In the genomic region with DNA sequence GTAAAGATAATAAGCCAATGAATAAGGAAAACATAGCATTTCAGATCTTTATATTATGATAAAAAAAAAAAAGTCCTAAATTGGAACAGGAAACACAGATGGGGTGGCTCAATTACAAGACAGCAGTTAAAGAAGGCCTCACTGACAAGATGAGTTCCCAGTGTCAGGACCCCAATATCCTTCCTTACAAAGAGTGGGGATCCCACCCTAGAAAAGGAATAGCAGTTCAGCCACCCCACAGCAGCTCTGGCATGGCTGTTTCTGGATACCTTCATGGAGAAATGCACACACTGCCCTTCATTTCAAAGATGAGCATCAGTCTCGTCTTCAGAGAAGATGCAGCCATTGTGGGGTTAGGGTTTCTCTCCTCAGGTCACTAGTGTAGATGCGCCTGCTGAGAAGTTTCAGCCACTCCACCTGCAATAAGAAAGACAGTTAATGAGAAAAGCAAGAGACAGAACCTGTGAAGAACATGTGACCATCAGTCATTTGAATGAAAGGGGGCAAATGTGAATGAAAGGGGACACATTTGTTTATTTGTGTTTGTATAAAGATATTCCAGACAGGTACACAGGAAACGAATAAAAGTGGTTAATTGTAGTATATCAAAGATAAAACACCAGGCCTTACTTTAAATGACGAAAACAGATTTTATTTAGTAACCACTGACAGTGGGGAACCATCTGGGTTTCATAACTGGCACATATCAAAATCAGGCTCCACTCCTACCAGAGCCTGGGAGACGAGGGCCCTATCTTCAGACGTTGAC, we compare ENCODE assay signal across 9 cellular contexts.
DNase-seq lines count a peak whose midpoint lies in the region; ATAC-seq, FAIRE-seq and TF ChIP-seq lines count a peak whose summit lies in the region.
"Had no signal": no experiment of that assay in that cellular context is flagged by ENCODE, and none has a peak within 500 bp of the region (broad histone marks: within the 10 kb centered on the region; RNA-seq: fewer than 3 reads in every experiment).

No MANE protein-coding gene starts in this region.

- H3K79me1 ChIP-seq in IMR-90 (ENCODE audit: low read depth in 1 of 2, low read length in 2 of 2), result peaks cover 0 to 2% of the 10 kb centered on the region in 2 experiments; a peak in 1 of 4 replicates

- peak overlapping the region; percentile 62 to 93 (median 86) for H3K4me3 Mint-ChIP-seq in CD4-positive, CD25-positive, alpha-beta regulatory T cell
- H3K4me3 Mint-ChIP-seq in osteocyte (ENCODE audit: unreplicated experiment), result peak overlapping the region; percentile 82

- no peak overlapping the region for H3K9ac ChIP-seq in IMR-90 (ENCODE audit: low read depth, low read length)
- H3K9ac ChIP-seq in K562 (ENCODE audit: insufficient read depth in 1 of 2, low read depth in 2 of 2, low read length in 2 of 2), result no peak overlapping the region

- no peaks in the 10 kb centered on the region for H3K27me3 ChIP-seq in CD4-positive, CD25-positive, alpha-beta regulatory T cell (ENCODE audit: control insufficient read depth, insufficient read depth, low read length)
- H3K27me3 ChIP-seq in IMR-90 (ENCODE audit: control insufficient read depth, insufficient read depth, low read length) (no peaks in the 10 kb centered on the region), K562 (ENCODE audit: control insufficient read depth in 2 of 2, insufficient read depth in 2 of 2, low read length in 2 of 2) (no peaks in the 10 kb centered on the region)

- H3K18ac ChIP-seq in IMR-90 (ENCODE audit: low read depth, low read length), result no peak overlapping the region

- dilution Hi-C loops in IMR-90 (cut with HindIII; ENCODE audit: low sequenced_read_pairs, unreplicated experiment), result loop anchor here (25.0 kb wide), 1 partner anchor 761 kb away; a partner anchor contains a TSS

- no peak overlapping the region for H2AK9ac ChIP-seq in IMR-90 (replicated peaks; ENCODE audit: low read depth, low read length, poor library complexity)

- in situ Hi-C loops in IMR-90 (cut with MboI; ENCODE audit: low sequenced_read_pairs) (loop anchor here (25.0 kb wide), 2 partner anchors 839 to 939 kb away; a partner anchor contains a TSS), K562 (cut with MboI) (no loop called here)

- no peak for DNase-seq in CD4-positive, CD25-positive, alpha-beta regulatory T cell
- DNase-seq in IMR-90 (no peak), K562 (ENCODE audit: extremely low read depth in 1 of 4, low spot score in 3 of 4) (no peak), osteocyte (ENCODE audit: extremely low spot score, unreplicated experiment) (no peak), C1 segment of cervical spinal cord (lab: John Stamatoyannopoulos, UW) (no peak)

- H4K20me1 ChIP-seq in IMR-90 (ENCODE audit: insufficient read depth, low read length), result no peaks in the 10 kb centered on the region
- peaks cover 11% of the 10 kb centered on the region; the same call in 1 of the 2 replicates for H4K20me1 ChIP-seq in K562 (replicated peaks; ENCODE audit: control insufficient read depth, insufficient read depth, low read length)

- H2AFZ ChIP-seq in IMR-90 (replicated peaks; ENCODE audit: low read length, poor library complexity) (peak overlapping the region; percentile 82), K562 (ENCODE audit: low read depth, low read length) (no peak overlapping the region)

- ATAC-seq in CD4-positive, CD25-positive, alpha-beta regulatory T cell (ENCODE audit: low read depth in 2 of 2), result no peak
- ATAC-seq in IMR-90 (ENCODE audit: low read depth) (no peak), K562 (no peak), HG03175 (IDR thresholded peaks at IDR 0.05; ENCODE audit: unreplicated experiment) (no peak), GM21723 (IDR thresholded peaks at IDR 0.05; ENCODE audit: unreplicated experiment) (no peak), GM21423 (IDR thresholded peaks at IDR 0.05; ENCODE audit: unreplicated experiment) (no peak)

- H3K4ac ChIP-seq in IMR-90 (ENCODE audit: low read depth, low read length), result peak overlapping the region; percentile 29; the same call in 1 of the 2 replicates

- 0 out of 2 replicates have a peak overlapping the region, but pooled peaks have one; percentile 12 for H3K14ac ChIP-seq in IMR-90 (replicated peaks; ENCODE audit: low read depth, low read length)

- peak overlapping the region; percentile 44 to 80 for H4K8ac ChIP-seq in IMR-90 (ENCODE audit: low read depth in 2 of 2, low read length in 2 of 2)

- no peaks in the 10 kb centered on the region for H3K36me3 Mint-ChIP-seq in CD4-positive, CD25-positive, alpha-beta regulatory T cell
- no peaks in the 10 kb centered on the region for H3K36me3 Mint-ChIP-seq in osteocyte (ENCODE audit: unreplicated experiment)

- H3K9me1 ChIP-seq in IMR-90 (ENCODE audit: insufficient read depth, low read length), result no peaks in the 10 kb centered on the region
- H3K9me1 ChIP-seq in K562 (ENCODE audit: control insufficient read depth, insufficient read depth, low read length), result no peaks in the 10 kb centered on the region

- H3K27me3 Mint-ChIP-seq in CD4-positive, CD25-positive, alpha-beta regulatory T cell, result no peaks in the 10 kb centered on the region
- no peaks in the 10 kb centered on the region for H3K27me3 Mint-ChIP-seq in osteocyte (ENCODE audit: unreplicated experiment)

- TF ChIP-seq RAD21 in IMR-90 (IDR thresholded peaks at IDR 0.05; ENCODE audit: low read length) (no peak), K562 (CRISPR knock-in tag; conservative IDR thresholded peaks at IDR 0.05 in 1 of 2, IDR thresholded peaks at IDR 0.05 in 1 of 2) (no peak)

- H3K36me3 ChIP-seq in CD4-positive, CD25-positive, alpha-beta regulatory T cell (ENCODE audit: control insufficient read depth, insufficient read depth, low read length), result no peaks in the 10 kb centered on the region
- H3K36me3 ChIP-seq in IMR-90 (ENCODE audit: control insufficient read depth, insufficient read depth, low read length) (no peaks in the 10 kb centered on the region), K562 (ENCODE audit: control insufficient read depth, insufficient read depth, low read length) (peaks cover 94% of the 10 kb centered on the region)

- intact Hi-C loops in IMR-90 (cut with micrococcal nuclease) (no loop called here), K562 (cut with micrococcal nuclease) (no loop called here)

- FAIRE-seq in K562 (lab: Jason Lieb, UNC), result no peak
- FAIRE-seq: urothelium cell line had no signal

- no peak for TF ChIP-seq POLR2A in IMR-90 (IDR thresholded peaks at IDR 0.05; ENCODE audit: low read depth, low read length)
- peak; percentile 75 for TF ChIP-seq POLR2A in K562 (conservative IDR thresholded peaks at IDR 0.05)

- H3K9me3 Mint-ChIP-seq in CD4-positive, CD25-positive, alpha-beta regulatory T cell, result no peaks in the 10 kb centered on the region
- no peaks in the 10 kb centered on the region for H3K9me3 Mint-ChIP-seq in osteocyte (ENCODE audit: unreplicated experiment)

- peak overlapping the region; percentile 73 for H3K27ac ChIP-seq in CD4-positive, CD25-positive, alpha-beta regulatory T cell (ENCODE audit: insufficient read depth, low read length, poor library complexity, severe bottlenecking)
- peak overlapping the region; percentile 36; the same call in 1 of the 2 replicates for H3K27ac ChIP-seq in IMR-90 (ENCODE audit: insufficient read depth, low read length)
- H3K27ac ChIP-seq in K562 (ENCODE audit: extremely low read depth, low read depth, low read length), result 0 out of 3 replicates have a peak overlapping the region, but pooled peaks have one; percentile 66

- H4K91ac ChIP-seq in IMR-90 (ENCODE audit: insufficient read depth, low read depth, low read length), result peak overlapping the region; percentile 19

- H3K23ac ChIP-seq in IMR-90 (ENCODE audit: low read depth, low read length), result no peak overlapping the region

- POLR2A ChIA-PET in IMR-90 (lab: Charles Lee; ENCODE audit: unreplicated experiment), result no interaction called here
- POLR2A ChIA-PET in K562 (lab: Yijun Ruan, JAX), result interaction anchor here (0.5 to 9.3 kb wide), 7 partner anchors 11 to 698 kb away, joined by 3 to 726 read pairs (median 3); a partner anchor contains a TSS

- CTCF ChIA-PET in IMR-90 (lab: Yijun Ruan, JAX) (interaction anchor here (0.6 to 1.5 kb wide), 7 partner anchors 15 to 670 kb away, joined by 3 to 9 read pairs (median 3); a partner anchor contains a TSS), K562 (lab: Yijun Ruan, JAX; ENCODE audit: low intra/inter-chr PET ratio) (interaction anchor here (0.6 to 2.4 kb wide), 6 partner anchors 8 to 669 kb away, joined by 3 to 16 read pairs (median 4); no protein-coding TSS in a partner anchor)

- H3K27ac Mint-ChIP-seq in CD4-positive, CD25-positive, alpha-beta regulatory T cell, result peak overlapping the region in 2 of 3 donors; percentile 80 to 88
- peak overlapping the region; percentile 95 for H3K27ac Mint-ChIP-seq in osteocyte (ENCODE audit: unreplicated experiment)

- no peak for TF ChIP-seq EP300 in K562 (IDR thresholded peaks at IDR 0.05; ENCODE audit: low read length)

- no peak overlapping the region; the same call in 1 of the 2 replicates for H3K56ac ChIP-seq in IMR-90 (ENCODE audit: extremely low read depth, insufficient read depth, low read length)

- H3K4me1 ChIP-seq in CD4-positive, CD25-positive, alpha-beta regulatory T cell (ENCODE audit: control insufficient read depth, insufficient read depth, low read length, poor library complexity, severe bottlenecking), result peaks cover 12% of the 10 kb centered on the region
- H3K4me1 ChIP-seq in IMR-90 (ENCODE audit: control insufficient read depth, insufficient read depth, low read length) (peaks cover 2% of the 10 kb centered on the region; the same call in 1 of the 2 replicates), K562 (replicated peaks in 1 of 2; ENCODE audit: control insufficient read depth in 2 of 2, insufficient read depth in 2 of 2, low read length in 2 of 2) (peaks cover 0 to 3% of the 10 kb centered on the region in 2 experiments; a peak in 2 of 5 replicates)

- H2BK15ac ChIP-seq in IMR-90 (ENCODE audit: low read depth, low read length), result no peak overlapping the region

- peak overlapping the region; percentile 20; the same call in 1 of the 2 replicates for H2BK120ac ChIP-seq in IMR-90 (ENCODE audit: low read depth, low read length)

- no peaks in the 10 kb centered on the region for H3K9me3 ChIP-seq in CD4-positive, CD25-positive, alpha-beta regulatory T cell (ENCODE audit: control insufficient read depth in 2 of 2, low read length in 2 of 2)
- H3K9me3 ChIP-seq in IMR-90 (ENCODE audit: control insufficient read depth, insufficient read depth, low read length), result no peaks in the 10 kb centered on the region
- H3K9me3 ChIP-seq in K562 (replicated peaks; ENCODE audit: control insufficient read depth, insufficient read depth, low read depth, low read length), result no peaks in the 10 kb centered on the region

- H2BK20ac ChIP-seq in IMR-90 (ENCODE audit: low read depth, low read length), result 0 out of 2 replicates have a peak overlapping the region, but pooled peaks have one; percentile 16

- H3K4me3 ChIP-seq in CD4-positive, CD25-positive, alpha-beta regulatory T cell (ENCODE audit: low read depth, low read length), result peak overlapping the region; percentile 65
- no peak overlapping the region for H3K4me3 ChIP-seq in IMR-90 (ENCODE audit: insufficient read depth, low read depth, low read length)
- H3K4me3 ChIP-seq in K562, result no peak overlapping the region

- 90% methylated on average over 2 of the region's 6 CpGs; no CpG with 5 or more reads in 1 of the 2 experiments for WGBS in IMR-90 (ENCODE audit: extremely low coverage in 2 of 2, insufficient read length in 1 of 2), 2 experiments
- 88% methylated on average over 6 of the region's 6 CpGs for WGBS in K562 (ENCODE audit: insufficient coverage, low coverage, missing lambda C conversion rate)

- peaks cover 10 to 25% (median 15%) of the 10 kb centered on the region in 4 donors for H3K4me1 Mint-ChIP-seq in CD4-positive, CD25-positive, alpha-beta regulatory T cell
- peaks cover 30% of the 10 kb centered on the region for H3K4me1 Mint-ChIP-seq in osteocyte (ENCODE audit: unreplicated experiment)

- H4K5ac ChIP-seq in IMR-90 (ENCODE audit: low read depth, low read length), result peak overlapping the region; percentile 62

- no peak overlapping the region for H2BK5ac ChIP-seq in IMR-90 (ENCODE audit: low read depth, low read length, poor library complexity, severe bottlenecking)

- no peak for TF ChIP-seq CTCF in IMR-90 (conservative IDR thresholded peaks at IDR 0.05; ENCODE audit: low read depth, low read length)
- TF ChIP-seq CTCF in K562 (IDR thresholded peaks at IDR 0.05 in 2 of 3, conservative IDR thresholded peaks at IDR 0.05 in 1 of 3; ENCODE audit: insufficient read depth in 2 of 3, low read depth in 1 of 3, low read length in 3 of 3), result no peak
- TF ChIP-seq CTCF in osteocyte (IDR thresholded peaks at IDR 0.05), result no peak

- H2AK5ac ChIP-seq in IMR-90 (ENCODE audit: low read depth, low read length), result no peak overlapping the region

- H3K79me2 ChIP-seq in K562 (ENCODE audit: control insufficient read depth, insufficient read depth, low read length), result peaks cover 83% of the 10 kb centered on the region

- H3K4me2 ChIP-seq in IMR-90 (ENCODE audit: low read depth, low read length) (no peak overlapping the region), K562 (ENCODE audit: insufficient read depth, low read length) (peak overlapping the region; percentile 93; the same call in 1 of the 2 replicates)

- BruUV-seq in IMR-90 (replicated peaks; lab: Mats Ljungman, UMichigan) (no TSS peak), K562 (replicated peaks; lab: Mats Ljungman, UMichigan) (no TSS peak)
